20 cellular contexts compared by ENCODE assay signal in the genomic region with DNA sequence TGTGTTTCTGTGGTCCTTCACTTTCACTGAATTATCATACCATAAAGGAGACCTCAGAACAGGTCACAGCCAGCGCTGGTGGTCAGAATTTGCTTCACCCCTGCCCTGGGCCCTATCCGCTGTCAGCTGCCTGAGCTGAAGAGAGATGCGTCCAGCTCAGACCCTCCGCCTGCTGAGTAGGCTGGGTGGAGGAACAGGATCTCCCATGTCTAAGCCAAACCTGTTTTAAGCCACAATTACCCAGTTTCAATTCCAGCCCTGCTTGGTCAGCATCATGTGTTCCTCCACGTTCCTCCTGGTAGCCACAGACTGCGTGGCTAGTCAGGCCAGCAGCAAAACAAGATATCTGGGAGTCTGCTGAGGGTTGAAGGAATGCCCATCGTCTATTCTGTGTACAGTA. TPM values are rescaled to one million over a fixed set of nuclear protein-coding genes. Genes with fewer than 3 reads are reported as not detected.
DNase-seq lines count a peak whose midpoint lies in the region; ATAC-seq, FAIRE-seq and TF ChIP-seq lines count a peak whose summit lies in the region.
"Had no signal": no experiment of that assay in that cellular context is flagged by ENCODE, and none has a peak within 500 bp of the region (broad histone marks: within the 10 kb centered on the region; RNA-seq: fewer than 3 reads in every experiment).

No MANE protein-coding gene starts in this region.

- H3K4me2 ChIP-seq in GM12878 (ENCODE audit: control insufficient read depth, insufficient read depth) (no peak overlapping the region), smooth muscle cell (no peak overlapping the region)
- H3K4me2 ChIP-seq: hepatocyte had no signal

- no peaks in the 10 kb centered on the region for H4K20me1 ChIP-seq in GM12878 (ENCODE audit: control insufficient read depth, insufficient read depth)
- no peaks in the 10 kb centered on the region for H4K20me1 ChIP-seq in smooth muscle cell (ENCODE audit: low read depth)

- SMC1A ChIA-PET in GM12878 (lab: Charles Lee; ENCODE audit: uncharacterized antibody, unreplicated experiment): interaction anchor here (1.0 to 14.3 kb wide), 5 partner anchors 22 to 98 kb away, joined by 3 to 411 read pairs (median 4); partner anchors contain the start of gene SEMA4A

- H3K27ac ChIP-seq in right atrium auricular region: no peak overlapping the region
- H3K27ac ChIP-seq in GM12878 (ENCODE audit: control insufficient read depth, insufficient read depth): 0 out of 2 replicates have a peak overlapping the region, but pooled peaks have one; percentile 37
- peak overlapping the region; percentile 26 for H3K27ac ChIP-seq in smooth muscle cell (ENCODE audit: low read depth)
- H3K27ac ChIP-seq in coronary artery: no peak overlapping the region
- H3K27ac ChIP-seq: cardiac muscle cell, epithelial cell of prostate, hepatocyte, WERI-Rb-1 had no signal

- POLR2A ChIA-PET in GM12878 (lab: Charles Lee): interaction anchor here (1.1 kb wide), 1 partner anchor 87 kb away, joined by 7 read pairs; no protein-coding TSS in a partner anchor

- peak; percentile 15 for DNase-seq in left ventricle myocardium superior
- no peak for DNase-seq in right atrium auricular region (ENCODE audit: low spot score)
- DNase-seq in GM12878 (ENCODE audit: low read depth, low spot score): no peak
- no peak for DNase-seq in smooth muscle cell (lab: John Stamatoyannopoulos, UW; ENCODE audit: unreplicated experiment)
- no peak for DNase-seq in coronary artery (ENCODE audit: low spot score)
- DNase-seq: activated effector memory CD4-positive, alpha-beta T cell treated with anti-CD3 and anti-CD28 coated beads, Interleukin-2, amount 50 U/mL, for 16 hours; CD4-positive, alpha-beta memory T cell; foreskin fibroblast; NCI-H1417; nucleus accumbens; spleen; stimulated activated CD4-positive, alpha-beta T cell treated with anti-CD3 and anti-CD28 coated beads, Interleukin-4, amount 100 ng/mL, for 24 hours; T-helper 2 cell; upper lobe of left lung; WERI-Rb-1 had no signal

- H3K4me1 ChIP-seq in right atrium auricular region: peaks cover 0 to 9% of the 10 kb centered on the region in 2 donors
- H3K4me1 ChIP-seq in GM12878 (ENCODE audit: control insufficient read depth, insufficient read depth, low read length): peaks cover 24% of the 10 kb centered on the region
- no peaks in the 10 kb centered on the region for H3K4me1 ChIP-seq in smooth muscle cell (ENCODE audit: low read depth)

- no peaks in the 10 kb centered on the region for H3K9me3 ChIP-seq in right atrium auricular region
- H3K9me3 ChIP-seq in GM12878 (replicated peaks; ENCODE audit: control insufficient read depth, insufficient read depth, low read length): no peaks in the 10 kb centered on the region
- no peaks in the 10 kb centered on the region for H3K9me3 ChIP-seq in smooth muscle cell (replicated peaks; ENCODE audit: low read depth)
- H3K9me3 ChIP-seq: spleen, upper lobe of left lung had no signal

- in situ Hi-C loops in GM12878 (cut with MboI): no loop called here

- FAIRE-seq in GM12878 (lab: Jason Lieb, UNC): no peak
- FAIRE-seq: RCC 7860 had no signal

- peaks cover 27% of the 10 kb centered on the region for H3K36me3 ChIP-seq in right atrium auricular region
- peaks cover 1 to 5% of the 10 kb centered on the region in 2 experiments; a peak in 3 of 4 replicates for H3K36me3 ChIP-seq in GM12878 (ENCODE audit: control insufficient read depth in 2 of 2, insufficient read depth in 2 of 2, low read length in 1 of 2)
- no peaks in the 10 kb centered on the region for H3K36me3 ChIP-seq in smooth muscle cell (ENCODE audit: low read depth)

- RAD21 ChIA-PET in GM12878 (lab: Charles Lee; ENCODE audit: unreplicated experiment): interaction anchor here (0.9 to 10.0 kb wide), 2 partner anchors 81 to 98 kb away, joined by 3 to 361 read pairs; partner anchors contain the start of gene SEMA4A

- intact Hi-C loops in left ventricle myocardium superior (cut with micrococcal nuclease) (loop anchor here (10.0 kb wide), 1 partner anchor 84 kb away; no protein-coding TSS in a partner anchor), GM12878 (cut with micrococcal nuclease; ENCODE audit: unreplicated experiment) (no loop called here)

- no peak for TF ChIP-seq POLR2A in GM12878 (IDR thresholded peaks at IDR 0.05; ENCODE audit: low read depth, low read length)

- H2AFZ ChIP-seq in GM12878 (ENCODE audit: control insufficient read depth, low read depth, low read length) (no peak overlapping the region), smooth muscle cell (ENCODE audit: low read depth) (no peak overlapping the region)
- H2AFZ ChIP-seq: hepatocyte had no signal

- TF ChIP-seq RAD21 in GM12878 (IDR thresholded peaks at IDR 0.05; ENCODE audit: insufficient read depth, low read depth, low read length): no peak

- 93% methylated on average over 7 of the region's 7 CpGs for WGBS in GM12878 (ENCODE audit: insufficient coverage, insufficient replicate concordance, low lambda C conversion rate, missing lambda C conversion rate)
- WGBS in smooth muscle cell (ENCODE audit: low lambda C conversion rate): 74% methylated on average over 7 of the region's 7 CpGs

- peaks cover 3% of the 10 kb centered on the region for H3F3A ChIP-seq in smooth muscle cell (ENCODE audit: low read depth)

- H3K79me2 ChIP-seq in GM12878 (ENCODE audit: control insufficient read depth, insufficient read depth, low read length): no peaks in the 10 kb centered on the region
- H3K79me2 ChIP-seq in smooth muscle cell (ENCODE audit: low read depth): no peaks in the 10 kb centered on the region

- TF ChIP-seq CTCF in right atrium auricular region (IDR thresholded peaks at IDR 0.05): no peak
- TF ChIP-seq CTCF in GM12878 (IDR thresholded peaks at IDR 0.05 in 2 of 3, conservative IDR thresholded peaks at IDR 0.05 in 1 of 3; ENCODE audit: control insufficient read depth in 2 of 3, extremely low read depth in 1 of 3, insufficient read depth in 1 of 3, low read depth in 3 of 3, low read length in 3 of 3): no peak
- no peak for TF ChIP-seq CTCF in smooth muscle cell (IDR thresholded peaks at IDR 0.05; ENCODE audit: borderline replicate concordance, insufficient read depth, poor library complexity, severe bottlenecking)
- no peak for TF ChIP-seq CTCF in coronary artery (IDR thresholded peaks at IDR 0.05)

- CTCF ChIA-PET in GM12878 (lab: Yijun Ruan, JAX): interaction anchor here (1.3 to 14.2 kb wide), 4 partner anchors 81 to 217 kb away, joined by 3 to 502 read pairs (median 10); partner anchors contain the start of gene SEMA4A

- no peaks in the 10 kb centered on the region for H3K27me3 ChIP-seq in right atrium auricular region
- no peaks in the 10 kb centered on the region for H3K27me3 ChIP-seq in GM12878 (replicated peaks in 1 of 2; ENCODE audit: control insufficient read depth in 2 of 2, insufficient read depth in 2 of 2, low read length in 1 of 2)
- no peaks in the 10 kb centered on the region for H3K27me3 ChIP-seq in smooth muscle cell (ENCODE audit: low read depth)
- H3K27me3 ChIP-seq: cardiac muscle cell, hepatocyte, spleen, upper lobe of left lung had no signal

- no peak overlapping the region for H3K9ac ChIP-seq in GM12878 (ENCODE audit: control insufficient read depth, insufficient read depth, low read length)
- no peak overlapping the region for H3K9ac ChIP-seq in smooth muscle cell (ENCODE audit: low read depth)

- no peak for TF ChIP-seq EP300 in GM12878 (IDR thresholded peaks at IDR 0.05; ENCODE audit: borderline replicate concordance in 1 of 2, control insufficient read depth in 1 of 2, low read depth in 2 of 2, low read length in 2 of 2)

- ATAC-seq in left ventricle myocardium superior (no peak), GM12878 (no peak), HG03025 (IDR thresholded peaks at IDR 0.05; ENCODE audit: low FRiP score, unreplicated experiment) (no peak)

- no TSS peak for BruUV-seq in GM12878 (replicated peaks; lab: Mats Ljungman, UMichigan)

- no peak overlapping the region for H3K4me3 ChIP-seq in right atrium auricular region
- H3K4me3 ChIP-seq in GM12878: no peak overlapping the region
- no peak overlapping the region for H3K4me3 ChIP-seq in smooth muscle cell
- H3K4me3 ChIP-seq in coronary artery: no peak overlapping the region
- H3K4me3 ChIP-seq: cardiac muscle cell, hepatocyte, spleen, upper lobe of left lung had no signal

RNA-seq across cellular contexts. Expression of gene BGLAP, which starts 13.5 kb away (rescaled TPM):
- total RNA-seq in left ventricle myocardium superior (1.1 TPM), right atrium auricular region (not detected), GM12878 (2014; rRNA removed) (0.54 and 1.8 TPM in 2 replicates), GM12878 (2014; rRNA removed; fragmentation: Illumina TruSeq; extraction: Trizol) (0.40 TPM in 1 of 2 replicates, not detected in the other), GM12878 (2021) (0.40 and 0.74 TPM in 2 replicates), smooth muscle cell (0.63 TPM in 1 of 2 replicates, not detected in the other)
- total RNA-seq in GM12878 (2013; cell fraction: nucleolus; rRNA removed): 2.5 and 2.7 TPM in 2 replicates
- polyA plus RNA-seq in GM12878 (2011; ENCODE audit: low read depth): 0.45 TPM
- polyA plus RNA-seq in GM12878 (2011; rRNA removed) (0.23 TPM in 1 of 2 replicates, not detected in the other), GM12878 (2014; fragmentation: Illumina TruSeq; extraction: Trizol) (not detected in 2 replicates), GM12878 (2014; fragmentation: Nextera tagmentation; extraction: Ambion mirVana) (not detected), GM12878 (2014; rRNA removed) (0.69 and 1.3 TPM in 2 replicates), GM12878 (2016; fragmentation: Nextera tagmentation; extraction: Ambion mirVana) (under 1 TPM; 0.20 to 0.40 TPM), smooth muscle cell (0.62 and 2.9 TPM in 2 replicates)
- 0.21 and 0.67 TPM in 2 replicates for polyA plus RNA-seq in GM12878 (2011; cell fraction: cytosol; rRNA removed)
- polyA plus RNA-seq in GM12878 (2011; cell fraction: nucleus; rRNA removed): 1.9 and 2.8 TPM in 2 replicates
- 0.45 and 0.77 TPM in 2 replicates for polyA plus RNA-seq in GM12878 (2012)
- polyA minus RNA-seq in GM12878 (2011; rRNA and poly(A)+ RNA removed): not detected in 2 replicates
- not detected in 2 replicates for polyA minus RNA-seq in GM12878 (2011; cell fraction: cytosol; rRNA and poly(A)+ RNA removed)
- polyA minus RNA-seq in GM12878 (2011; cell fraction: nucleus; rRNA and poly(A)+ RNA removed): 1.3 and 2.6 TPM in 2 replicates
- polyA plus RNA-seq: CD4-positive, alpha-beta memory T cell had no signal

RNA-seq across cellular contexts. Expression of gene PMF1, which starts 15.7 kb away (rescaled TPM):
- 65.1 TPM for total RNA-seq in left ventricle myocardium superior
- total RNA-seq in right atrium auricular region: 10 to 100 TPM; 81.8 to 88.3 TPM
- total RNA-seq in GM12878 (2013; cell fraction: nucleolus; rRNA removed): 23.6 and 24.0 TPM in 2 replicates
- total RNA-seq in GM12878 (2014; rRNA removed): 70.8 and 72.4 TPM in 2 replicates
- 52.8 and 60.1 TPM in 2 replicates for total RNA-seq in GM12878 (2014; rRNA removed; fragmentation: Illumina TruSeq; extraction: Trizol)
- total RNA-seq in GM12878 (2021): 63.7 and 68.4 TPM in 2 replicates
- polyA plus RNA-seq in GM12878 (2011; ENCODE audit: low read depth): 34.3 TPM
- 39.9 and 52.8 TPM in 2 replicates for polyA plus RNA-seq in GM12878 (2011; rRNA removed)
- 98.3 and 110 TPM in 2 replicates for polyA plus RNA-seq in GM12878 (2011; cell fraction: cytosol; rRNA removed)
- polyA plus RNA-seq in GM12878 (2011; cell fraction: nucleus; rRNA removed): 47.2 and 59.4 TPM in 2 replicates
- 42.0 and 52.6 TPM in 2 replicates for polyA plus RNA-seq in GM12878 (2012)
- polyA plus RNA-seq in GM12878 (2014; fragmentation: Illumina TruSeq; extraction: Trizol): 62.4 and 72.7 TPM in 2 replicates
- polyA plus RNA-seq in GM12878 (2014; fragmentation: Nextera tagmentation; extraction: Ambion mirVana): 10 to 100 TPM in 1 of 2 experiments, 1 to 10 TPM in 1; 6.7 to 17.6 TPM
- 81.0 and 81.7 TPM in 2 replicates for polyA plus RNA-seq in GM12878 (2014; rRNA removed)
- 100 to 1,000 TPM in 1 of 2 experiments, 10 to 100 TPM in 1; 97.8 to 105 TPM for polyA plus RNA-seq in GM12878 (2016; fragmentation: Nextera tagmentation; extraction: Ambion mirVana)
- 20.9 and 31.2 TPM in 2 replicates for polyA minus RNA-seq in GM12878 (2011; rRNA and poly(A)+ RNA removed)
- 10.0 and 11.7 TPM in 2 replicates for polyA minus RNA-seq in GM12878 (2011; cell fraction: cytosol; rRNA and poly(A)+ RNA removed)
- 4.7 and 10.7 TPM in 2 replicates for polyA minus RNA-seq in GM12878 (2011; cell fraction: nucleus; rRNA and poly(A)+ RNA removed)
- 51.4 and 59.2 TPM in 2 replicates for total RNA-seq in smooth muscle cell
- 82.5 and 87.4 TPM in 2 replicates for polyA plus RNA-seq in smooth muscle cell

RNA-seq across cellular contexts. Expression of gene PAQR6, which starts 19.4 kb away (rescaled TPM):
- total RNA-seq in left ventricle myocardium superior (0.32 TPM), right atrium auricular region (not detected), GM12878 (2014; rRNA removed) (2.3 and 2.9 TPM in 2 replicates), GM12878 (2014; rRNA removed; fragmentation: Illumina TruSeq; extraction: Trizol) (0.98 and 1.1 TPM in 2 replicates), GM12878 (2021) (2.6 and 3.5 TPM in 2 replicates), smooth muscle cell (1.3 and 3.0 TPM in 2 replicates)
- 7.9 and 12.4 TPM in 2 replicates for total RNA-seq in GM12878 (2013; cell fraction: nucleolus; rRNA removed)
- polyA plus RNA-seq in GM12878 (2011; ENCODE audit: low read depth): 2.2 TPM
- polyA plus RNA-seq in GM12878 (2011; rRNA removed) (1.8 and 2.4 TPM in 2 replicates), GM12878 (2014; fragmentation: Illumina TruSeq; extraction: Trizol) (1.0 and 1.3 TPM in 2 replicates), GM12878 (2014; fragmentation: Nextera tagmentation; extraction: Ambion mirVana) (under 1 TPM; 0.42 to 0.73 TPM), GM12878 (2014; rRNA removed) (4.5 and 5.1 TPM in 2 replicates), GM12878 (2016; fragmentation: Nextera tagmentation; extraction: Ambion mirVana) (1 to 10 TPM in 1 of 2 experiments, under 1 TPM in 1; 0.77 to 1.3 TPM), smooth muscle cell (2.7 and 4.4 TPM in 2 replicates)
- 2.2 and 3.4 TPM in 2 replicates for polyA plus RNA-seq in GM12878 (2011; cell fraction: cytosol; rRNA removed)
- 31.9 and 41.6 TPM in 2 replicates for polyA plus RNA-seq in GM12878 (2011; cell fraction: nucleus; rRNA removed)
- 4.3 and 5.0 TPM in 2 replicates for polyA plus RNA-seq in GM12878 (2012)
- polyA minus RNA-seq in GM12878 (2011; rRNA and poly(A)+ RNA removed): 0.29 and 0.46 TPM in 2 replicates
- polyA minus RNA-seq in GM12878 (2011; cell fraction: cytosol; rRNA and poly(A)+ RNA removed): not detected in 2 replicates
- polyA minus RNA-seq in GM12878 (2011; cell fraction: nucleus; rRNA and poly(A)+ RNA removed): 1.5 and 3.1 TPM in 2 replicates

RNA-seq across cellular contexts. Expression of gene SLC25A44, which starts 34.6 kb away (rescaled TPM):
- total RNA-seq in left ventricle myocardium superior: 15.3 TPM
- 10 to 100 TPM; 15.5 to 18.5 TPM for total RNA-seq in right atrium auricular region
- 29.0 and 32.4 TPM in 2 replicates for total RNA-seq in GM12878 (2013; cell fraction: nucleolus; rRNA removed)
- total RNA-seq in GM12878 (2014; rRNA removed): 22.4 and 25.6 TPM in 2 replicates
- total RNA-seq in GM12878 (2014; rRNA removed; fragmentation: Illumina TruSeq; extraction: Trizol): 21.1 TPM in 2 replicates
- total RNA-seq in GM12878 (2021): 28.7 and 37.7 TPM in 2 replicates
- 12.3 TPM for polyA plus RNA-seq in GM12878 (2011; ENCODE audit: low read depth)
- polyA plus RNA-seq in GM12878 (2011; rRNA removed): 22.2 and 36.3 TPM in 2 replicates
- 37.9 and 40.4 TPM in 2 replicates for polyA plus RNA-seq in GM12878 (2011; cell fraction: cytosol; rRNA removed)
- 21.2 and 21.6 TPM in 2 replicates for polyA plus RNA-seq in GM12878 (2011; cell fraction: nucleus; rRNA removed)
- polyA plus RNA-seq in GM12878 (2012): 12.9 and 17.2 TPM in 2 replicates
- 36.5 and 43.3 TPM in 2 replicates for polyA plus RNA-seq in GM12878 (2014; fragmentation: Illumina TruSeq; extraction: Trizol)
- polyA plus RNA-seq in GM12878 (2014; fragmentation: Nextera tagmentation; extraction: Ambion mirVana): 1 to 10 TPM; 7.1 to 9.2 TPM
- polyA plus RNA-seq in GM12878 (2014; rRNA removed): 28.3 and 29.9 TPM in 2 replicates
- 10 to 100 TPM; 32.5 to 35.8 TPM for polyA plus RNA-seq in GM12878 (2016; fragmentation: Nextera tagmentation; extraction: Ambion mirVana)
- 39.0 and 49.8 TPM in 2 replicates for polyA minus RNA-seq in GM12878 (2011; rRNA and poly(A)+ RNA removed)
- 10.4 and 12.9 TPM in 2 replicates for polyA minus RNA-seq in GM12878 (2011; cell fraction: cytosol; rRNA and poly(A)+ RNA removed)
- polyA minus RNA-seq in GM12878 (2011; cell fraction: nucleus; rRNA and poly(A)+ RNA removed): 7.4 and 13.0 TPM in 2 replicates
- 11.6 and 13.9 TPM in 2 replicates for total RNA-seq in smooth muscle cell
- polyA plus RNA-seq in smooth muscle cell: 11.4 and 17.7 TPM in 2 replicates

RNA-seq across cellular contexts. Expression of gene SMG5, which starts 54.1 kb away (rescaled TPM):
- 84.5 TPM for total RNA-seq in left ventricle myocardium superior
- total RNA-seq in right atrium auricular region: 10 to 100 TPM; 55.4 to 72.8 TPM
- 166 and 207 TPM in 2 replicates for total RNA-seq in GM12878 (2013; cell fraction: nucleolus; rRNA removed)
- 51.0 and 57.3 TPM in 2 replicates for total RNA-seq in GM12878 (2014; rRNA removed)
- 30.4 and 32.4 TPM in 2 replicates for total RNA-seq in GM12878 (2014; rRNA removed; fragmentation: Illumina TruSeq; extraction: Trizol)
- total RNA-seq in GM12878 (2021): 54.6 and 61.5 TPM in 2 replicates
- 19.6 TPM for polyA plus RNA-seq in GM12878 (2011; ENCODE audit: low read depth)
- polyA plus RNA-seq in GM12878 (2011; rRNA removed): 17.7 and 27.7 TPM in 2 replicates
- 28.8 and 32.9 TPM in 2 replicates for polyA plus RNA-seq in GM12878 (2011; cell fraction: cytosol; rRNA removed)
- polyA plus RNA-seq in GM12878 (2011; cell fraction: nucleus; rRNA removed): 179 and 188 TPM in 2 replicates
- 35.5 and 35.6 TPM in 2 replicates for polyA plus RNA-seq in GM12878 (2012)
- polyA plus RNA-seq in GM12878 (2014; fragmentation: Illumina TruSeq; extraction: Trizol): 27.8 and 45.7 TPM in 2 replicates
- 1 to 10 TPM in 1 of 2 experiments, under 1 TPM in 1; 0.76 to 1.9 TPM for polyA plus RNA-seq in GM12878 (2014; fragmentation: Nextera tagmentation; extraction: Ambion mirVana)
- polyA plus RNA-seq in GM12878 (2014; rRNA removed): 54.0 and 54.8 TPM in 2 replicates
- 10 to 100 TPM; 51.9 to 55.9 TPM for polyA plus RNA-seq in GM12878 (2016; fragmentation: Nextera tagmentation; extraction: Ambion mirVana)
- 23.0 and 30.5 TPM in 2 replicates for polyA minus RNA-seq in GM12878 (2011; rRNA and poly(A)+ RNA removed)
- polyA minus RNA-seq in GM12878 (2011; cell fraction: cytosol; rRNA and poly(A)+ RNA removed): 7.8 and 9.4 TPM in 2 replicates
- 25.3 and 33.9 TPM in 2 replicates for polyA minus RNA-seq in GM12878 (2011; cell fraction: nucleus; rRNA and poly(A)+ RNA removed)
- total RNA-seq in smooth muscle cell: 42.8 and 47.4 TPM in 2 replicates
- 42.3 and 57.2 TPM in 2 replicates for polyA plus RNA-seq in smooth muscle cell

Comparison
In these comparisons a context has a peak if more than half of its experiments do, and no peak if none do; other contexts are left out.
1. H3K27ac ChIP-seq: peak in GM12878 (single experiment) and smooth muscle cell (single experiment); none in right atrium auricular region (0 of 2) and coronary artery (0 of 2).